In the genomic region with DNA sequence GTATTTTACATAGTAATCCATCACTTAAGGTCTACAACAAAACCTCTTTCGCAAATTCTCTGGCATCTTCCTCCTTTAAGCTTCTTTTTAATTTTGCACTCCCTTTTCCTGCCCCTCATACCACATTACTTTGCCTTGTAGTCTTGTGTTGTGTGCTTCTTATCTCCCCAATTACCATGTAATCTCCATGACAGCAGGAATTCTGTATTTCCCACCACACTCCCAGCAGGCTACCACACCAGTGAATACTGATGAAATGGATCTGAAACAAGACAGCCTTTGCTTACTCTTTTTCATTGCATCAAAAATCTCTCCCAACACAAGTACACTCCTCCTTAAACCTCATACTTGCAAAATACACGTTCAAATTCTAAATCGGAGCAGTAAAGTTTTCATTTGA, we compare ENCODE assay signal across 1 cellular context.
TF ChIP-seq lines count a peak whose summit lies in the region.

No MANE protein-coding gene starts in this region.

TF ChIP-seq in WTC11, 78 proteins besides CTCF, POLR2A, EP300 and RAD21:
- TF ChIP-seq TEAD1 (CRISPR knock-in tag; IDR thresholded peaks at IDR 0.05) (peak; percentile 32; the same call in 1 of the 2 replicates), ATF1 (CRISPR knock-in tag; IDR thresholded peaks at IDR 0.05) (no peak), AR (CRISPR knock-in tag; IDR thresholded peaks at IDR 0.05) (no peak), GRHL2 (CRISPR knock-in tag; IDR thresholded peaks at IDR 0.05; ENCODE audit: insufficient replicate concordance, severe bottlenecking) (no peak), HMGXB4 (CRISPR knock-in tag; IDR thresholded peaks at IDR 0.05) (no peak), ERG (CRISPR knock-in tag; IDR thresholded peaks at IDR 0.05) (no peak), FOXP4 (CRISPR knock-in tag; IDR thresholded peaks at IDR 0.05) (peak; percentile 20; the same call in 1 of the 2 replicates), ZNF317 (CRISPR knock-in tag; IDR thresholded peaks at IDR 0.05; ENCODE audit: borderline replicate concordance, low read depth) (no peak)
